In the genomic region with DNA sequence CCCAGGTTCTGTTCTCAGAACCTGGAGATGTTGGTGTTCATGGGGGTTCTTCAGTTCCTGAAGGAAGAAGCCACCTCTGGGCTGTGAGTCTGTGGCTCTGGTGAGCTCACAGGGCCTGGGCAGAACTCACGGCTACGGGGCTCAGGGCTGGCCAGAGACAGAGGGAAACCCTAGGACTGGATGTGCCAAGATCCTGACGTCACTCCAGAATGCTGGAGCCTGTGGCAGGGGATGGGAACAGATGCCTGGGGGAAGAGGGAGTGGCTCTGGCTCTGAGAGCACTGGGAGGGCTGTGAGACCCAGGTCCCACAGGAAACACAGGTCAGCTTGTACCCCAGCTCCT, we compare ENCODE assay signal across 10 cellular contexts. TPM values are rescaled to one million over a fixed set of nuclear protein-coding genes. Genes with fewer than 3 reads are reported as not detected.
DNase-seq lines count a peak whose midpoint lies in the region; ATAC-seq lines count a peak whose summit lies in the region.
"Had no signal": no experiment of that assay in that cellular context is flagged by ENCODE, and none has a peak within 500 bp of the region (broad histone marks: within the 10 kb centered on the region; RNA-seq: fewer than 3 reads in every experiment).

TSS of gene OTOF (minus strand) at position 214 of the 343 bp plus-strand sequence.

- 14% methylated on average over 3 of the region's 3 CpGs for WGBS in right cardiac atrium

- no peaks in the 10 kb centered on the region for H3K9me3 ChIP-seq in right cardiac atrium (ENCODE audit: control insufficient read depth, low read length)

- intact Hi-C loops in right cardiac atrium (cut with DNase I): no loop called here

- H3K4me1 ChIP-seq in right cardiac atrium (ENCODE audit: control insufficient read depth, insufficient read depth, low read length): no peaks in the 10 kb centered on the region

- H3K27me3 ChIP-seq in right cardiac atrium (ENCODE audit: control insufficient read depth, insufficient read depth): no peaks in the 10 kb centered on the region

- peaks cover 4% of the 10 kb centered on the region for H3K4me1 Mint-ChIP-seq in stimulated activated naive CD8-positive, alpha-beta T cell treated with anti-CD3 and anti-CD28 coated beads, Interleukin-15, Interleukin-2, amounts not matched to agents 100 ng/mL and 50 ng/mL, for 24 hours (ENCODE audit: low read depth)
- H3K4me1 Mint-ChIP-seq in activated naive CD8-positive, alpha-beta T cell treated with anti-CD3 and anti-CD28 coated beads for 36 hours: peaks cover 3% of the 10 kb centered on the region

- H3K27ac ChIP-seq in right cardiac atrium (ENCODE audit: low read length): no peak within 1 kb of the TSS

- no peak for DNase-seq in stimulated activated naive CD8-positive, alpha-beta T cell treated with anti-CD3 and anti-CD28 coated beads, Interleukin-15, Interleukin-2, amounts not matched to agents 100 U/mL and 50 U/mL, for 24 hours
- no peak for DNase-seq in activated naive CD8-positive, alpha-beta T cell treated with anti-CD3 and anti-CD28 coated beads for 36 hours
- DNase-seq in right cardiac atrium (peak; percentile 83 to 87 (median 84)), AML-193 (lab: John Stamatoyannopoulos, UW) (no peak), GOT3 (lab: John Stamatoyannopoulos, UW) (no peak)
- DNase-seq: kidney glomerular epithelial cell, NCI-H2227 treated with DMSO at 0.1 percent for 48 hours had no signal

- H3K4me3 ChIP-seq in right cardiac atrium (ENCODE audit: low read length): no peak within 1 kb of the TSS

- H3K36me3 Mint-ChIP-seq in stimulated activated naive CD8-positive, alpha-beta T cell treated with anti-CD3 and anti-CD28 coated beads, Interleukin-15, Interleukin-2, amounts not matched to agents 100 ng/mL and 50 ng/mL, for 24 hours (ENCODE audit: low read depth): no peaks in the 10 kb centered on the region
- H3K36me3 Mint-ChIP-seq in activated naive CD8-positive, alpha-beta T cell treated with anti-CD3 and anti-CD28 coated beads for 36 hours: no peaks in the 10 kb centered on the region

- peak within 1 kb of the TSS; percentile 38 for H3K4me3 Mint-ChIP-seq in stimulated activated naive CD8-positive, alpha-beta T cell treated with anti-CD3 and anti-CD28 coated beads, Interleukin-15, Interleukin-2, amounts not matched to agents 100 ng/mL and 50 ng/mL, for 24 hours
- H3K4me3 Mint-ChIP-seq in activated naive CD8-positive, alpha-beta T cell treated with anti-CD3 and anti-CD28 coated beads for 36 hours: peak within 1 kb of the TSS; percentile 59

- H3K9me3 Mint-ChIP-seq in stimulated activated naive CD8-positive, alpha-beta T cell treated with anti-CD3 and anti-CD28 coated beads, Interleukin-15, Interleukin-2, amounts not matched to agents 100 ng/mL and 50 ng/mL, for 24 hours: no peaks in the 10 kb centered on the region
- no peaks in the 10 kb centered on the region for H3K9me3 Mint-ChIP-seq in activated naive CD8-positive, alpha-beta T cell treated with anti-CD3 and anti-CD28 coated beads for 36 hours

- H3K27ac Mint-ChIP-seq in stimulated activated naive CD8-positive, alpha-beta T cell treated with anti-CD3 and anti-CD28 coated beads, Interleukin-15, Interleukin-2, amounts not matched to agents 100 ng/mL and 50 ng/mL, for 24 hours: no peak within 1 kb of the TSS
- no peak within 1 kb of the TSS for H3K27ac Mint-ChIP-seq in activated naive CD8-positive, alpha-beta T cell treated with anti-CD3 and anti-CD28 coated beads for 36 hours

- ATAC-seq in stimulated activated naive CD8-positive, alpha-beta T cell treated with anti-CD3 and anti-CD28 coated beads, Interleukin-15, Interleukin-2, amounts not matched to agents 100 U/mL and 50 U/mL, for 24 hours: no peak
- ATAC-seq in right cardiac atrium (peak; percentile 85 to 92), GM21515 (IDR thresholded peaks at IDR 0.05; ENCODE audit: unreplicated experiment) (no peak), GM21786 (IDR thresholded peaks at IDR 0.05; ENCODE audit: unreplicated experiment) (no peak)

- H3K27me3 Mint-ChIP-seq in stimulated activated naive CD8-positive, alpha-beta T cell treated with anti-CD3 and anti-CD28 coated beads, Interleukin-15, Interleukin-2, amounts not matched to agents 100 ng/mL and 50 ng/mL, for 24 hours: no peaks in the 10 kb centered on the region
- H3K27me3 Mint-ChIP-seq in activated naive CD8-positive, alpha-beta T cell treated with anti-CD3 and anti-CD28 coated beads for 36 hours: peaks cover 7% of the 10 kb centered on the region

RNA-seq across cellular contexts. Expression of gene OTOF, which starts in this region (rescaled TPM):
- total RNA-seq in activated naive CD8-positive, alpha-beta T cell treated with anti-CD3 and anti-CD28 coated beads for 36 hours: 1 to 10 TPM in 1 of 2 experiments, under 1 TPM in 1; 0.74 to 1.1 TPM
- under 1 TPM in 2 of 4 donors, not detected in 2; 0.15 to 0.25 TPM for total RNA-seq in right cardiac atrium
- 0.25 TPM for polyA plus RNA-seq in right cardiac atrium

Comparison
In these comparisons a context has a peak if more than half of its experiments do, and no peak if none do; other contexts are left out.
1. Peak in DNase-seq and ATAC-seq in right cardiac atrium; RNA of the gene not detected or under 1 TPM.